9 cellular contexts compared by ENCODE assay signal in genomic region chr1:17586172-17586963, GRCh38. TPM values are rescaled to one million over a fixed set of nuclear protein-coding genes. Genes with fewer than 3 reads are reported as not detected.
DNase-seq lines count a peak whose midpoint lies in the region; ATAC-seq and TF ChIP-seq lines count a peak whose summit lies in the region.
"Had no signal": no experiment of that assay in that cellular context is flagged by ENCODE, and none has a peak within 500 bp of the region (broad histone marks: within the 10 kb centered on the region; RNA-seq: fewer than 3 reads in every experiment).

No MANE protein-coding gene starts in this region.

- peaks cover 48% of the 10 kb centered on the region for H3K4me1 Mint-ChIP-seq in MCF 10A (ENCODE audit: insufficient read depth, unreplicated experiment)
- H3K4me1 Mint-ChIP-seq: natural killer cell had no signal

- peak overlapping the region; percentile 37 to 56 for H3K27ac ChIP-seq in liver (ENCODE audit: low read depth in 1 of 2, low read length in 2 of 2)

- no peak for ATAC-seq in HG02852 (IDR thresholded peaks at IDR 0.05; ENCODE audit: unreplicated experiment)
- no peak for ATAC-seq in HG03442 (IDR thresholded peaks at IDR 0.05; ENCODE audit: unreplicated experiment)
- ATAC-seq in HG03139 (IDR thresholded peaks at IDR 0.05; ENCODE audit: unreplicated experiment) = no peak
- ATAC-seq in GM19452 (IDR thresholded peaks at IDR 0.05; ENCODE audit: unreplicated experiment) = no peak
- ATAC-seq: natural killer cell had no signal

- H3K27me3 Mint-ChIP-seq in MCF 10A (ENCODE audit: insufficient read depth, unreplicated experiment) = no peaks in the 10 kb centered on the region

- peaks cover 3 to 21% (median 15%) of the 10 kb centered on the region in 4 donors for H3K36me3 ChIP-seq in liver (ENCODE audit: control insufficient read depth in 4 of 4, insufficient read depth in 3 of 4, low read depth in 1 of 4, low read length in 3 of 4)

- intact Hi-C loops in MCF 10A (cut with micrococcal nuclease) = loop anchor here (5.0 kb wide), 2 partner anchors 34 to 94 kb away; no protein-coding TSS in a partner anchor

- H3K9ac ChIP-seq in liver (ENCODE audit: low read depth in 1 of 2, low read length in 2 of 2) = peak overlapping the region in 1 of 2 donors; percentile 16

- peak overlapping the region; percentile 33 for H3K4me3 Mint-ChIP-seq in MCF 10A (ENCODE audit: unreplicated experiment)
- H3K4me3 Mint-ChIP-seq: natural killer cell had no signal

- no peaks in the 10 kb centered on the region for H3K36me3 Mint-ChIP-seq in MCF 10A (ENCODE audit: insufficient read depth, unreplicated experiment)
- H3K36me3 Mint-ChIP-seq: natural killer cell had no signal

- peak overlapping the region; percentile 77 for H3K27ac Mint-ChIP-seq in MCF 10A (ENCODE audit: low read depth, unreplicated experiment)
- H3K27ac Mint-ChIP-seq: natural killer cell had no signal

- POLR2A ChIA-PET in MCF 10A (lab: Yijun Ruan, JAX) = interaction anchor here (0.6 to 2.1 kb wide), 4 partner anchors 8 to 1725 kb away, joined by 3 to 9 read pairs (median 4); no protein-coding TSS in a partner anchor

- peaks cover 35 to 94% (median 81%) of the 10 kb centered on the region in 4 donors for H3K4me1 ChIP-seq in liver (ENCODE audit: control insufficient read depth in 4 of 4, insufficient read depth in 4 of 4, low read length in 3 of 4)

- H3K9me3 ChIP-seq in liver (ENCODE audit: control insufficient read depth in 4 of 4, low read length in 3 of 4) = no peaks in the 10 kb centered on the region

- H3K9me3 Mint-ChIP-seq in MCF 10A (ENCODE audit: unreplicated experiment) = no peaks in the 10 kb centered on the region
- H3K9me3 Mint-ChIP-seq: natural killer cell had no signal

- no peaks in the 10 kb centered on the region for H3K27me3 ChIP-seq in liver (ENCODE audit: control insufficient read depth in 4 of 4, insufficient read depth in 4 of 4, low read length in 3 of 4)

- TF ChIP-seq RAD21 in liver (IDR thresholded peaks at IDR 0.05) = peak in 1 of 2 donors; percentile 53

- TF ChIP-seq CTCF in MCF 10A (IDR thresholded peaks at IDR 0.05; ENCODE audit: unreplicated experiment) = no peak
- TF ChIP-seq CTCF in liver (IDR thresholded peaks at IDR 0.05; ENCODE audit: low read depth, low read length, missing input control) = no peak

- CTCF ChIA-PET in MCF 10A (lab: Yijun Ruan, JAX) = interaction anchor here (0.6 to 1.8 kb wide), 6 partner anchors 13 to 557 kb away, joined by 3 to 10 read pairs (median 4); no protein-coding TSS in a partner anchor

- DNase-seq in 8988T (peak; percentile 54), HT1080 (ENCODE audit: low read depth) (peak; percentile 81), MCF 10A (ENCODE audit: unreplicated experiment) (peak; percentile 78)
- DNase-seq: natural killer cell had no signal

- 36% methylated on average over 10 of the region's 10 CpGs for WGBS in liver

- no TSS peak for BruUV-seq in MCF 10A (replicated peaks; lab: Mats Ljungman, UMichigan)

- no peak overlapping the region for H3K4me3 ChIP-seq in liver (ENCODE audit: low read depth in 1 of 3, low read length in 3 of 3)

TF ChIP-seq in liver, 16 proteins besides CTCF, POLR2A, EP300 and RAD21:
- peak; percentile 67 for TF ChIP-seq SP1 (IDR thresholded peaks at IDR 0.05)
- TF ChIP-seq MAX (IDR thresholded peaks at IDR 0.05) = peak; percentile 91
- TF ChIP-seq ZBTB33 (IDR thresholded peaks at IDR 0.05) = peak; percentile 45
- TF ChIP-seq EGR1 (IDR thresholded peaks at IDR 0.05; ENCODE audit: low read depth in 2 of 2) = peak in 1 of 2 donors; percentile 56
- peak; percentile 47 for TF ChIP-seq YY1 (IDR thresholded peaks at IDR 0.05)
- TF ChIP-seq GABPA (IDR thresholded peaks at IDR 0.05 in 1 of 2, conservative IDR thresholded peaks at IDR 0.05 in 1 of 2) = no peak
- peak; percentile 30 to 55 for TF ChIP-seq JUND (IDR thresholded peaks at IDR 0.05)
- no peak for TF ChIP-seq NR2F2 (IDR thresholded peaks at IDR 0.05)
- TF ChIP-seq RXRA (IDR thresholded peaks at IDR 0.05) = peak; percentile 80 to 92
- TF ChIP-seq ATF3 (IDR thresholded peaks at IDR 0.05) = no peak
- TF ChIP-seq FOXA2 (IDR thresholded peaks at IDR 0.05) = no peak
- TF ChIP-seq FOXA1 (IDR thresholded peaks at IDR 0.05) = peak; percentile 44
- no peak for TF ChIP-seq HNF4G (IDR thresholded peaks at IDR 0.05)
- TF ChIP-seq HNF4A (conservative IDR thresholded peaks at IDR 0.05) = peak; percentile 50 to 71
- no peak for TF ChIP-seq TAF1 (conservative IDR thresholded peaks at IDR 0.05)
- no peak for TF ChIP-seq REST (IDR thresholded peaks at IDR 0.05)

RNA-seq across cellular contexts. Expression of gene ARHGEF10L, which starts 46.9 kb away (rescaled TPM):
- 6.4 and 6.7 TPM in 2 replicates for total RNA-seq in HT1080 (2014; rRNA removed; shearing (Covaris generic))
- 3.9 and 4.9 TPM in 2 replicates for polyA plus RNA-seq in HT1080 (2015; cell fraction: cytosol; rRNA removed)
- 12.6 and 16.0 TPM in 2 replicates for polyA plus RNA-seq in HT1080 (2015; cell fraction: nucleus; rRNA removed)
- total RNA-seq in MCF 10A (2022) (5.0 and 12.2 TPM in 2 replicates), liver (100 to 1,000 TPM in 1 of 2 donors, 10 to 100 TPM in 1; 26.3 to 169 TPM)
- 10 to 100 TPM; 54.0 to 60.9 TPM for polyA plus RNA-seq in liver
